Comparison of ENCODE assay signal across 8 cellular contexts in genomic region chr9:129139233-129139992, GRCh38. TPM values are rescaled to one million over a fixed set of nuclear protein-coding genes. Genes with fewer than 3 reads are reported as not detected.
DNase-seq lines count a peak whose midpoint lies in the region; ATAC-seq and TF ChIP-seq lines count a peak whose summit lies in the region.

No MANE protein-coding gene starts in this region.

- no peaks in the 10 kb centered on the region for H3K9me3 Mint-ChIP-seq in chondrocyte (ENCODE audit: low read depth)

- peaks cover 8% of the 10 kb centered on the region for H3K36me3 Mint-ChIP-seq in chondrocyte (ENCODE audit: low read depth)

- peaks cover 72% of the 10 kb centered on the region for H3K4me1 Mint-ChIP-seq in chondrocyte (ENCODE audit: low read depth)

- peak; percentile 8 for ATAC-seq in HG03103 (IDR thresholded peaks at IDR 0.05; ENCODE audit: low read depth, unreplicated experiment)
- no peak for ATAC-seq in GM18520 (IDR thresholded peaks at IDR 0.05; ENCODE audit: unreplicated experiment)

- peak overlapping the region; percentile 100 for H3K27ac Mint-ChIP-seq in chondrocyte (ENCODE audit: unreplicated experiment)

- DNase-seq in GF-D8 (lab: John Stamatoyannopoulos, UW) (peak; percentile 73), NCI-H446 (lab: John Stamatoyannopoulos, UW) (peak; percentile 58 to 70), chondrocyte (ENCODE audit: low spot score) (no peak), kidney glomerular epithelial cell (lab: John Stamatoyannopoulos, UW) (peak; percentile 77)
- peak; percentile 63 for DNase-seq in activated CD4-positive, CD25-positive, alpha-beta regulatory T cell treated with anti-CD3 and anti-CD28 coated beads, Interleukin-2, amount 50 U/mL, for 72 hours
- peak; percentile 56 to 65 for DNase-seq in stimulated activated CD4-positive, alpha-beta T cell treated with anti-CD3 and anti-CD28 coated beads, Interleukin-15, amount 100 ng/mL, for 48 hours (ENCODE audit: low read depth in 2 of 2)

- peak overlapping the region; percentile 72 for H3K4me3 Mint-ChIP-seq in chondrocyte (ENCODE audit: unreplicated experiment)

- H3K27me3 Mint-ChIP-seq in chondrocyte (ENCODE audit: low read depth): no peaks in the 10 kb centered on the region

- peak; percentile 99 for TF ChIP-seq CTCF in chondrocyte (IDR thresholded peaks at IDR 0.05)

RNA-seq across cellular contexts. Expression of gene PTPA, which starts 28.2 kb away (rescaled TPM):
- total RNA-seq in chondrocyte: 133 to 143 TPM (median 143 TPM) in 3 replicates

RNA-seq across cellular contexts. Expression of gene CRAT, which starts 28.8 kb away (rescaled TPM):
- total RNA-seq in chondrocyte: 43.9 to 49.0 TPM (median 45.2 TPM) in 3 replicates

RNA-seq across cellular contexts. Expression of gene IER5L, which starts 38.6 kb away (rescaled TPM):
- 37.2 to 56.5 TPM (median 38.6 TPM) in 3 replicates for total RNA-seq in chondrocyte

RNA-seq across cellular contexts. Expression of gene DOLPP1, which starts 58.5 kb away (rescaled TPM):
- 12.3 to 22.5 TPM (median 16.4 TPM) in 3 replicates for total RNA-seq in chondrocyte
